In the genomic region with DNA sequence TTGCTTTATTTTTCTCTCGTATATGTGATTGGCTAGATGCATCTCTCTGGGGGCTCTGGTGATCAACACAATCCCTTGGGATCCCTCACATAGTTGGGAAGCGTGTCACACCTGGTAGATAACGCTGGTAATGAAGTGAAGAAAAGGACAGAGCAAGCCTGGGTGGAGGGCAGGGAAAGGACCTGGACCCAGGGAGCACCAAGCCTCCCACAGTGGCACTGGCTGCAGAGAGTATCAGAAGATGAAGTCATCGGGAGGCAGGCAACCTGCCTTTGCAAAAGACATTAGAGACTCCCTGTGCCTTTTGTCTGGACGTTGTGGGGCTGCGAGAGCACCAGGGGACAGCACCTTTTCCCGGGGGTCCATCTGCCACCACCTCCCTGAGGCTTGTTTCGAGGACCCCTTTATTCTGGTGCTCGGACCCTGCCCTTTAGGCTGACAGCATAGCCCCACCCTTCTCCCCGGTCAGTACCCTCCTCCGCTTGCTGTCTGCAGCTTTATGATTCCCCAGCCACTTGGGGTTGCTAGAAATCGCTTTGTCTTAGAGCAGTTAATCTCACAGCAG, we compare ENCODE assay signal across 18 cellular contexts.
DNase-seq lines count a peak whose midpoint lies in the region; FAIRE-seq and TF ChIP-seq lines count a peak whose summit lies in the region.
"Had no signal": no experiment of that assay in that cellular context is flagged by ENCODE, and none has a peak within 500 bp of the region (broad histone marks: within the 10 kb centered on the region; RNA-seq: fewer than 3 reads in every experiment).

No MANE protein-coding gene starts in this region.

- H3K27ac ChIP-seq in endodermal cell (ENCODE audit: low read depth, low read length): no peak overlapping the region
- H3K27ac ChIP-seq: HL-60, SJSA1 had no signal

- H3K36me3 Mint-ChIP-seq in endodermal cell (ENCODE audit: low read depth) (peaks cover 46% of the 10 kb centered on the region), osteocyte (ENCODE audit: unreplicated experiment) (peaks cover 32% of the 10 kb centered on the region)
- H3K36me3 Mint-ChIP-seq: CD8-positive, alpha-beta T cell had no signal

- no peaks in the 10 kb centered on the region for H3K27me3 ChIP-seq in endodermal cell (ENCODE audit: control insufficient read depth, insufficient read depth, low read length, poor library complexity, severe bottlenecking)
- H3K27me3 ChIP-seq: SJSA1 had no signal

- WGBS in endodermal cell (ENCODE audit: insufficient coverage in 1 of 2, insufficient read length in 1 of 2), 2 experiments: 88 to 89% methylated on average over 9 to 12 of the region's 12 CpGs

- no peaks in the 10 kb centered on the region for H3K9me3 ChIP-seq in endodermal cell (ENCODE audit: control insufficient read depth, low read length)
- H3K9me3 ChIP-seq: SJSA1 had no signal

- DNase-seq in EL (peak; percentile 18), NCI-H82 (lab: John Stamatoyannopoulos, UW) (peak; percentile 56), endodermal cell (no peak), osteocyte (ENCODE audit: extremely low spot score, unreplicated experiment) (peak; percentile 60), AG20443 (ENCODE audit: low spot score) (no peak), NOMO-1 treated with dmso at 0.1 percent for 144 hours (lab: John Stamatoyannopoulos, UW; ENCODE audit: unreplicated experiment) (no peak), C1 segment of cervical spinal cord (lab: John Stamatoyannopoulos, UW) (no peak), frontal cortex (ENCODE audit: low spot score in 2 of 2) (no peak)
- DNase-seq: CD8-positive, alpha-beta T cell; DMS79; H9; MV-4-11; NCI-H1417 treated with DMSO at 0.1 percent for 48 hours; NCI-H1930; NCI-H526 treated with DMSO at 0.1 percent for 48 hours had no signal

- H3K9ac ChIP-seq in endodermal cell (ENCODE audit: extremely low read depth, low read length, poor library complexity, severe bottlenecking): no peak overlapping the region

- H3K4me1 ChIP-seq in endodermal cell (ENCODE audit: control insufficient read depth, insufficient read depth, low read length): peaks cover 11% of the 10 kb centered on the region

- peaks cover 28% of the 10 kb centered on the region for H3K36me3 ChIP-seq in endodermal cell (ENCODE audit: control insufficient read depth, insufficient read depth, low read length)

- FAIRE-seq in frontal cortex (lab: Jason Lieb, UNC): no peak
- FAIRE-seq: HTR-8/SVneo had no signal

- no peak for TF ChIP-seq CTCF in endodermal cell (conservative IDR thresholded peaks at IDR 0.05)
- TF ChIP-seq CTCF in osteocyte (IDR thresholded peaks at IDR 0.05): no peak

- H3K4me1 Mint-ChIP-seq in endodermal cell (peaks cover 19% of the 10 kb centered on the region), osteocyte (ENCODE audit: unreplicated experiment) (peaks cover 23% of the 10 kb centered on the region)
- H3K4me1 Mint-ChIP-seq: H9 had no signal

- H3K4me3 ChIP-seq in endodermal cell (ENCODE audit: low read length): no peak overlapping the region
- H3K4me3 ChIP-seq: SJSA1 had no signal

- no peaks in the 10 kb centered on the region for H3K27me3 Mint-ChIP-seq in endodermal cell (ENCODE audit: insufficient read depth)
- no peaks in the 10 kb centered on the region for H3K27me3 Mint-ChIP-seq in osteocyte (ENCODE audit: unreplicated experiment)

- H3K4me3 Mint-ChIP-seq in endodermal cell (no peak overlapping the region), osteocyte (ENCODE audit: unreplicated experiment) (no peak overlapping the region)
- H3K4me3 Mint-ChIP-seq: CD8-positive, alpha-beta T cell; H9 had no signal

- H3K27ac Mint-ChIP-seq in endodermal cell (peak overlapping the region; percentile 41), osteocyte (ENCODE audit: unreplicated experiment) (no peak overlapping the region)
- H3K27ac Mint-ChIP-seq: CD8-positive, alpha-beta T cell; H9 had no signal

- H3K9me3 Mint-ChIP-seq in endodermal cell: peaks cover 4% of the 10 kb centered on the region
- H3K9me3 Mint-ChIP-seq in osteocyte (ENCODE audit: unreplicated experiment): no peaks in the 10 kb centered on the region
- H3K9me3 Mint-ChIP-seq: CD8-positive, alpha-beta T cell; H9 had no signal

Comparison
In these comparisons a context has a peak if more than half of its experiments do, and no peak if none do; other contexts are left out.
1. DNase-seq: peak in EL (single experiment), NCI-H82 (single experiment) and osteocyte (single experiment); none in endodermal cell (single experiment), AG20443 (single experiment), NOMO-1 treated with dmso at 0.1 percent for 144 hours (single experiment), C1 segment of cervical spinal cord (0 of 14) and frontal cortex (0 of 2).